ENCODE assay signal across 31 cellular contexts in genomic region chr7:53539558-53539957, GRCh38.
"Had no signal": no experiment of that assay in that cellular context is flagged by ENCODE, and none has a peak within 500 bp of the region (broad histone marks: within the 10 kb centered on the region; RNA-seq: fewer than 3 reads in every experiment).

No MANE protein-coding gene starts in this region.

- H3K9me3 ChIP-seq: body of pancreas, breast epithelium had no signal

- H3K4me1 ChIP-seq: body of pancreas, breast epithelium had no signal

- FAIRE-seq: astrocyte, colon, TTC549 had no signal

- ATAC-seq: activated CD8-positive, alpha-beta T cell treated with anti-CD3 and anti-CD28 coated beads for 36 hours; activated naive CD8-positive, alpha-beta T cell treated with anti-CD3 and anti-CD28 coated beads, Interleukin-2, amount 50 U/mL, for 24 hours; activated T-cell treated with anti-CD3 and anti-CD28 coated beads, Interleukin-2, amount 50 U/mL, for 4 hours; activated T-cell treated with anti-CD3 and anti-CD28 coated beads, Interleukin-2, amount 50 U/mL, for 72 hours; activated T-helper 17 cell treated with anti-CD3 and anti-CD28 coated beads, Interleukin-2, amount 50 U/mL, for 72 hours; body of pancreas had no signal

- H3K4me3 ChIP-seq: body of pancreas, breast epithelium had no signal

- H3K27ac ChIP-seq: body of pancreas, brain microvascular endothelial cell, breast epithelium, VCaP had no signal

- DNase-seq: activated B cell treated with CpG ODN at 0.5 μM for 24 hours; activated CD4-positive, alpha-beta memory T cell treated with anti-CD3 and anti-CD28 coated beads for 36 hours; activated CD4-positive, alpha-beta T cell treated with anti-CD3 and anti-CD28 coated beads for 4 hours; activated CD4-positive, alpha-beta T cell treated with anti-CD3 and anti-CD28 coated beads, Interleukin-2, amount 10 ng/mL, durations not matched to agents 24 days and 14 days; activated CD4-positive, alpha-beta T cell treated with anti-CD3 and anti-CD28 coated beads, Interleukin-2, amount 50 U/mL, for 1 hour; activated CD4-positive, alpha-beta T cell treated with anti-CD3 and anti-CD28 coated beads, Interleukin-2, amount 50 U/mL, for 4 hours; activated CD4-positive, CD25-positive, alpha-beta regulatory T cell treated with anti-CD3 and anti-CD28 coated beads, Interleukin-2, amount 50 U/mL, for 72 hours; activated CD8-positive, alpha-beta memory T cell treated with anti-CD3 and anti-CD28 coated beads, Interleukin-2, amount 50 U/mL, for 4 hours; activated CD8-positive, alpha-beta T cell treated with anti-CD3 and anti-CD28 coated beads for 36 hours; activated effector memory CD4-positive, alpha-beta T cell treated with anti-CD3 and anti-CD28 coated beads, Interleukin-2, amount 50 U/mL, for 16 hours; activated gamma-delta T cell treated with Interleukin-2 at 50 U/mL for 16 hours; activated naive CD4-positive, alpha-beta T cell treated with anti-CD3 and anti-CD28 coated beads, Interleukin-2, amount 10 ng/mL, durations not matched to agents 7 days and 5 days; activated naive CD4-positive, alpha-beta T cell treated with Interleukin-2 at 50 U/mL for 16 hours; activated naive CD8-positive, alpha-beta T cell treated with anti-CD3 and anti-CD28 coated beads, Interleukin-2, amount 10 ng/mL, durations not matched to agents 7 days and 5 days; activated naive CD8-positive, alpha-beta T cell treated with anti-CD3 and anti-CD28 coated beads, Interleukin-2, amount 50 U/mL, for 24 hours; activated T-cell treated with anti-CD3 and anti-CD28 coated beads for 4 hours; activated T-cell treated with anti-CD3 and anti-CD28 coated beads, Interleukin-2, amount 50 U/mL, for 1 hour; activated T-cell treated with anti-CD3 and anti-CD28 coated beads, Interleukin-2, amount 50 U/mL, for 4 hours; activated T-cell treated with anti-CD3 and anti-CD28 coated beads, Interleukin-2, amount 50 U/mL, for 72 hours; aorta; body of pancreas; brain microvascular endothelial cell; central memory CD4-positive, alpha-beta T cell; T-helper 2 cell; T-helper 9 cell had no signal
